Comparison of ENCODE assay signal across 8 cellular contexts in genomic region chr3:12994357-12994606, GRCh38.
A peak's percentile ranks its signal among the peaks of the same experiment; 100 is the strongest.
DNase-seq lines count a peak whose midpoint lies in the region; ATAC-seq and TF ChIP-seq lines count a peak whose summit lies in the region.

No MANE protein-coding gene starts in this region.

- H3K27me3 ChIP-seq in Karpas-422 (ENCODE audit: low read length) (no peaks in the 10 kb centered on the region), mesendoderm (ENCODE audit: insufficient read depth, low read length, poor library complexity) (no peaks in the 10 kb centered on the region), upper lobe of right lung (no peaks in the 10 kb centered on the region)

- H3K9ac ChIP-seq in Karpas-422 (ENCODE audit: low read length): peak overlapping the region; percentile 69; the same call in 1 of the 2 replicates
- H3K9ac ChIP-seq in mesendoderm (ENCODE audit: low read length): peak overlapping the region; percentile 63

- H3K4me2 ChIP-seq in Karpas-422 (ENCODE audit: low read depth, low read length, poor library complexity, severe bottlenecking): peak overlapping the region; percentile 78
- H3K4me2 ChIP-seq in mesendoderm (ENCODE audit: low read length): peak overlapping the region; percentile 78

- H3K79me1 ChIP-seq in mesendoderm (ENCODE audit: low read length): no peaks in the 10 kb centered on the region

- H3K4me3 ChIP-seq in Karpas-422 (ENCODE audit: low read length) (peak overlapping the region; percentile 66), mesendoderm (ENCODE audit: low read length) (no peak overlapping the region), upper lobe of right lung (peak overlapping the region; percentile 82)

- no CpG with 5 or more reads among the region's 25 CpGs for WGBS in mesendoderm (ENCODE audit: extremely low coverage, insufficient coverage, low lambda C conversion rate)

- peak overlapping the region; percentile 87 for H3K56ac ChIP-seq in mesendoderm (ENCODE audit: low read length)

- H3K27ac ChIP-seq in Karpas-422 (ENCODE audit: low read length) (no peak overlapping the region), mesendoderm (ENCODE audit: low read depth, low read length) (no peak overlapping the region), upper lobe of right lung (peak overlapping the region; percentile 89)

- peaks cover 7% of the 10 kb centered on the region for H3K4me1 ChIP-seq in Karpas-422 (ENCODE audit: low read length)
- H3K4me1 ChIP-seq in mesendoderm (ENCODE audit: control insufficient read depth, low read depth, low read length): no peaks in the 10 kb centered on the region
- H3K4me1 ChIP-seq in upper lobe of right lung: peaks cover 32% of the 10 kb centered on the region

- intact Hi-C loops in upper lobe of right lung (cut with DNase I): no loop called here

- H2AFZ ChIP-seq in Karpas-422 (ENCODE audit: low read length): no peak overlapping the region

- no peak overlapping the region for H2BK15ac ChIP-seq in mesendoderm (replicated peaks; ENCODE audit: low read depth)

- H3K23ac ChIP-seq in mesendoderm (ENCODE audit: low read length): no peak overlapping the region

- H3K9me3 ChIP-seq in Karpas-422 (ENCODE audit: low read length): no peaks in the 10 kb centered on the region
- H3K9me3 ChIP-seq in upper lobe of right lung: no peaks in the 10 kb centered on the region

- H3K18ac ChIP-seq in mesendoderm (ENCODE audit: low read length): peak overlapping the region; percentile 42

- no peaks in the 10 kb centered on the region for H3K9me2 ChIP-seq in Karpas-422 (replicated peaks; ENCODE audit: insufficient read depth, low read length)

- no peaks in the 10 kb centered on the region for H3K36me3 ChIP-seq in Karpas-422 (ENCODE audit: insufficient read depth, low read length)
- H3K36me3 ChIP-seq in mesendoderm (ENCODE audit: control insufficient read depth, insufficient read depth, low read length): no peaks in the 10 kb centered on the region
- no peaks in the 10 kb centered on the region for H3K36me3 ChIP-seq in upper lobe of right lung

- H3K79me2 ChIP-seq in Karpas-422 (ENCODE audit: low read length) (no peaks in the 10 kb centered on the region), mesendoderm (ENCODE audit: control insufficient read depth, insufficient read depth, low read length) (no peaks in the 10 kb centered on the region)

- ATAC-seq in upper lobe of right lung: peak; percentile 54

- no peak overlapping the region for H2AK5ac ChIP-seq in mesendoderm (ENCODE audit: low read length)

- TF ChIP-seq CTCF in upper lobe of right lung (IDR thresholded peaks at IDR 0.05): no peak

- no peak overlapping the region for H2BK5ac ChIP-seq in mesendoderm (ENCODE audit: low read length)

- H3K4ac ChIP-seq in mesendoderm (ENCODE audit: low read depth, low read length): no peak overlapping the region

- no peak overlapping the region for H4K5ac ChIP-seq in mesendoderm (ENCODE audit: low read length)

- DNase-seq in DMS 273 (lab: John Stamatoyannopoulos, UW; ENCODE audit: unreplicated experiment): peak; percentile 51
- no peak for DNase-seq in DMS 273 treated with DMSO at 0.1 percent for 48 hours (lab: John Stamatoyannopoulos, UW)
- no peak for DNase-seq in Karpas-422
- DNase-seq in cerebellum (ENCODE audit: low spot score): peak; percentile 63
- no peak for DNase-seq in mesendoderm
- peak; percentile 83 for DNase-seq in upper lobe of right lung
- DNase-seq in GOT3 (lab: John Stamatoyannopoulos, UW): no peak
- no peak for DNase-seq in occipital lobe (lab: John Stamatoyannopoulos, UW)

- no peak overlapping the region for H2BK120ac ChIP-seq in mesendoderm (ENCODE audit: low read depth, low read length)

- peaks cover 24% of the 10 kb centered on the region; the same call in 1 of the 2 replicates for H4K20me1 ChIP-seq in Karpas-422 (ENCODE audit: insufficient read depth, low read depth, low read length)

- H4K8ac ChIP-seq in mesendoderm (ENCODE audit: low read depth, low read length): no peak overlapping the region

Comparison
In these comparisons a context has a peak if more than half of its experiments do, and no peak if none do; other contexts are left out.
1. DNase-seq: peak in DMS 273 (single experiment), cerebellum (single experiment) and upper lobe of right lung (single experiment); none in DMS 273 treated with DMSO at 0.1 percent for 48 hours (single experiment), Karpas-422 (single experiment), mesendoderm (single experiment), GOT3 (single experiment) and occipital lobe (single experiment).